ENCODE assay signal across 9 cellular contexts in genomic region chr22:39559456-39560105, GRCh38. TPM values are rescaled to one million over a fixed set of nuclear protein-coding genes. Genes with fewer than 3 reads are reported as not detected.
A peak's percentile ranks its signal among the peaks of the same experiment; 100 is the strongest.
DNase-seq lines count a peak whose midpoint lies in the region; FAIRE-seq and TF ChIP-seq lines count a peak whose summit lies in the region.
"Had no signal": no experiment of that assay in that cellular context is flagged by ENCODE, and none has a peak within 500 bp of the region (broad histone marks: within the 10 kb centered on the region; RNA-seq: fewer than 3 reads in every experiment).

No MANE protein-coding gene starts in this region.

- H3K36me3 ChIP-seq in SK-N-MC (ENCODE audit: insufficient read depth, low read length) = no peaks in the 10 kb centered on the region; the same call in 1 of the 2 replicates
- H3K36me3 ChIP-seq: pancreas had no signal

- no peak for FAIRE-seq in GM12892 (lab: Jason Lieb, UNC)
- FAIRE-seq: pancreas had no signal

- in situ Hi-C loops in ACHN (cut with HindIII; ENCODE audit: low pct_ligation_motif_present, low pct_unique_long_range_greater_than_20kb, low sequenced_read_pairs) = no loop called here

- no peaks in the 10 kb centered on the region for H3K9me3 ChIP-seq in SK-N-MC (ENCODE audit: low read depth, low read length)
- H3K9me3 ChIP-seq: pancreas had no signal

- H3K4me3 ChIP-seq in GM12864 (ENCODE audit: low read depth, low read length) = no peak overlapping the region
- peak overlapping the region; percentile 96 for H3K4me3 ChIP-seq in SK-N-MC
- no peak overlapping the region for H3K4me3 ChIP-seq in fibroblast of villous mesenchyme (ENCODE audit: low read depth, low read length)
- H3K4me3 ChIP-seq: pancreas had no signal

- TF ChIP-seq CTCF in GM12864 (IDR thresholded peaks at IDR 0.05; ENCODE audit: low read depth, low read length, missing control alignments) = peak; percentile 68
- TF ChIP-seq CTCF in fibroblast of villous mesenchyme (IDR thresholded peaks at IDR 0.05; ENCODE audit: insufficient read depth, low read depth, low read length) = peak; percentile 44

- peak; percentile 22 for DNase-seq in ACHN
- no peak for DNase-seq in GM12864 (ENCODE audit: low read depth)
- no peak for DNase-seq in SK-N-MC (ENCODE audit: low read depth, low spot score)
- no peak for DNase-seq in fibroblast of villous mesenchyme (ENCODE audit: low read depth)
- DNase-seq in GM12892 (ENCODE audit: insufficient read length) = no peak
- DNase-seq in NCI-H2029 (lab: John Stamatoyannopoulos, UW) = no peak
- DNase-seq in effector CD8-positive, alpha-beta T cell (lab: John Stamatoyannopoulos, UW) = no peak
- DNase-seq in T-helper 9 cell = no peak
- DNase-seq: pancreas had no signal

- H3K9ac ChIP-seq in SK-N-MC (ENCODE audit: insufficient read length) = peak overlapping the region; percentile 92

- H3K27ac ChIP-seq in SK-N-MC = no peak overlapping the region
- H3K27ac ChIP-seq: pancreas had no signal

- TF ChIP-seq POLR2A in GM12892 (IDR thresholded peaks at IDR 0.05; ENCODE audit: low read depth, low read length) = no peak

RNA-seq across cellular contexts. Expression of gene CACNA1I, which starts 11.0 kb away (rescaled TPM):
- total RNA-seq in fibroblast of villous mesenchyme = under 0.01 TPM in 1 of 2 replicates, not detected in the other
- not detected for polyA plus RNA-seq in GM12892 (2012; ENCODE audit: missing spikeins)

RNA-seq across cellular contexts. Expression of gene RPS19BP1, which starts 27.0 kb away (rescaled TPM):
- 44.0 and 57.0 TPM in 2 replicates for total RNA-seq in fibroblast of villous mesenchyme
- polyA plus RNA-seq in GM12892 (2012; ENCODE audit: missing spikeins) = 46.3 TPM

RNA-seq across cellular contexts. Expression of gene ATF4, which starts 39.2 kb away (rescaled TPM):
- 200 and 379 TPM in 2 replicates for total RNA-seq in fibroblast of villous mesenchyme
- polyA plus RNA-seq in GM12892 (2012; ENCODE audit: missing spikeins) = 330 TPM

RNA-seq across cellular contexts. Expression of gene MIEF1, which starts 57.5 kb away (rescaled TPM):
- total RNA-seq in fibroblast of villous mesenchyme = 26.1 and 32.8 TPM in 2 replicates
- 15.2 TPM for polyA plus RNA-seq in GM12892 (2012; ENCODE audit: missing spikeins)
